In genomic region chr18:13370995-13371625, GRCh38 we compare ENCODE assay signal across 18 cellular contexts.
DNase-seq lines count a peak whose midpoint lies in the region; ATAC-seq, FAIRE-seq and TF ChIP-seq lines count a peak whose summit lies in the region.
"Had no signal": no experiment of that assay in that cellular context is flagged by ENCODE, and none has a peak within 500 bp of the region (broad histone marks: within the 10 kb centered on the region; RNA-seq: fewer than 3 reads in every experiment).

No MANE protein-coding gene starts in this region.

- no peak overlapping the region for H3K27ac ChIP-seq in kidney (ENCODE audit: low read depth in 2 of 2, low read length in 2 of 2)
- H3K27ac ChIP-seq in sigmoid colon: no peak overlapping the region

- TF ChIP-seq POLR2A in sigmoid colon (IDR thresholded peaks at IDR 0.05): no peak

- no peak for FAIRE-seq in kidney (lab: Jason Lieb, UNC)
- FAIRE-seq: A549 had no signal

- no peak overlapping the region for H3K4me3 ChIP-seq in kidney (ENCODE audit: low read length in 2 of 2)
- H3K4me3 ChIP-seq in sigmoid colon: no peak overlapping the region
- H3K4me3 ChIP-seq: A549, Peyer's patch had no signal

- H3K36me3 ChIP-seq in kidney (ENCODE audit: control insufficient read depth in 1 of 2, insufficient read depth in 2 of 2, low read length in 2 of 2) (no peaks in the 10 kb centered on the region), sigmoid colon (no peaks in the 10 kb centered on the region)
- H3K36me3 ChIP-seq: Peyer's patch had no signal

- peaks cover 36% of the 10 kb centered on the region for H3K4me1 Mint-ChIP-seq in T-helper 17 cell

- 96 to 97% methylated on average over 16 of the region's 16 CpGs for WGBS in sigmoid colon, 2 donors

- intact Hi-C loops in cardiac septum (cut with DNase I) (no loop called here), left cardiac atrium (cut with DNase I) (loop anchor here in 1 of 2 donors (10.0 kb wide), 1 partner anchor 86 kb away; no protein-coding TSS in a partner anchor), kidney (cut with DNase I) (no loop called here), sigmoid colon (cut with DNase I) (no loop called here)

- H3K4me3 Mint-ChIP-seq in T-helper 17 cell: no peak overlapping the region
- H3K4me3 Mint-ChIP-seq: CD8-positive, alpha-beta memory T cell; H9 had no signal

- no peaks in the 10 kb centered on the region for H3K27me3 ChIP-seq in sigmoid colon
- H3K27me3 ChIP-seq: Peyer's patch had no signal

- TF ChIP-seq CTCF in kidney (IDR thresholded peaks at IDR 0.05; ENCODE audit: borderline replicate concordance, extremely low read depth, insufficient read depth) (no peak), sigmoid colon (IDR thresholded peaks at IDR 0.05) (no peak)

- H3K9me3 ChIP-seq in T-helper 17 cell (ENCODE audit: control insufficient read depth, low read length, poor library complexity, severe bottlenecking) (no peaks in the 10 kb centered on the region), kidney (ENCODE audit: control insufficient read depth in 1 of 2, low read length in 2 of 2) (no peaks in the 10 kb centered on the region), sigmoid colon (no peaks in the 10 kb centered on the region)
- H3K9me3 ChIP-seq: A549, Peyer's patch had no signal

- H3K27me3 Mint-ChIP-seq in T-helper 17 cell: no peaks in the 10 kb centered on the region

- ATAC-seq in left cardiac atrium (no peak), T-helper 17 cell (no peak)

- peaks cover 0 to 4% of the 10 kb centered on the region in 2 donors for H3K4me1 ChIP-seq in kidney (ENCODE audit: control insufficient read depth in 1 of 2, insufficient read depth in 1 of 2, low read depth in 1 of 2, low read length in 2 of 2)
- H3K4me1 ChIP-seq in sigmoid colon: peaks cover 0 to 36% (median 28%) of the 10 kb centered on the region in 4 donors

- peak overlapping the region; percentile 100 for H3K27ac Mint-ChIP-seq in T-helper 17 cell

- DNase-seq in cardiac septum (ENCODE audit: low spot score) (peak; percentile 72), left cardiac atrium (no peak), T-helper 17 cell (no peak), kidney (peak; percentile 69), sigmoid colon (peak; percentile 63), cerebellar cortex (ENCODE audit: low spot score) (no peak), Ammon's horn (ENCODE audit: low spot score) (no peak), MV-4-11 (lab: John Stamatoyannopoulos, UW) (no peak)
- DNase-seq: CD8-positive, alpha-beta memory T cell; GF-D8; H9; IMR-90; NCI-H1436 treated with DMSO at 0.1 percent for 48 hours; NCI-H2081; NCI-H510A treated with DMSO at 0.1 percent for 48 hours; SHP77 had no signal

- TF ChIP-seq EP300 in sigmoid colon (IDR thresholded peaks at IDR 0.05): no peak

- H3K9ac ChIP-seq in kidney (ENCODE audit: low read length in 2 of 2): no peak overlapping the region

- no peaks in the 10 kb centered on the region for H3K36me3 Mint-ChIP-seq in T-helper 17 cell (ENCODE audit: low read depth)
- H3K36me3 Mint-ChIP-seq: CD8-positive, alpha-beta memory T cell had no signal

Comparison
In these comparisons a context has a peak if more than half of its experiments do, and no peak if none do; other contexts are left out.
1. DNase-seq: peak in cardiac septum (single experiment), kidney (single experiment) and sigmoid colon (single experiment); none in left cardiac atrium (single experiment), T-helper 17 cell (0 of 3), cerebellar cortex (single experiment), Ammon's horn (single experiment) and MV-4-11 (single experiment).